In genomic region chr1:236044346-236044745, GRCh38 we compare ENCODE assay signal across 36 cellular contexts.
"Had no signal": no experiment of that assay in that cellular context is flagged by ENCODE, and none has a peak within 500 bp of the region (broad histone marks: within the 10 kb centered on the region; RNA-seq: fewer than 3 reads in every experiment).

No MANE protein-coding gene starts in this region.

- H3K4me3 Mint-ChIP-seq: activated CD4-positive, alpha-beta memory T cell treated with anti-CD3 and anti-CD28 coated beads, Interleukin-2, amount 10 ng/mL, durations not matched to agents 7 days and 5 days; activated CD4-positive, alpha-beta T cell treated with anti-CD3 and anti-CD28 coated beads for 36 hours; activated CD4-positive, alpha-beta T cell treated with anti-CD3 and anti-CD28 coated beads, Interleukin-2, amount 10 ng/mL, durations not matched to agents 7 days and 5 days; activated CD8-positive, alpha-beta memory T cell treated with anti-CD3 and anti-CD28 coated beads, Interleukin-2, amount 10 ng/mL, durations not matched to agents 7 days and 5 days; activated CD8-positive, alpha-beta T cell treated with anti-CD3 and anti-CD28 coated beads, Interleukin-2, amount 10 ng/mL, durations not matched to agents 7 days and 5 days; activated naive CD4-positive, alpha-beta T cell treated with anti-CD3 and anti-CD28 coated beads for 36 hours; activated naive CD8-positive, alpha-beta T cell treated with anti-CD3 and anti-CD28 coated beads for 36 hours; activated T-cell treated with anti-CD3 and anti-CD28 coated beads, Interleukin-2, amount 50 U/mL, for 24 hours; T-helper 1 cell treated with Interleukin-12 subunit alpha and Interleukin-12 subunit beta and Interleukin-4 antibody, amounts not matched to agents 30 μg/mL and 1 μg/mL, for 36 hours; T-helper 2 cell treated with Interferon-gamma antibody and Interleukin-4, amounts not matched to agents 5 μg/mL and 100 μg/mL, for 36 hours; WTC11 had no signal

- ATAC-seq: activated CD4-positive, alpha-beta T cell treated with anti-CD3 and anti-CD28 coated beads for 36 hours; activated CD4-positive, CD25-positive, alpha-beta regulatory T cell treated with anti-CD3 and anti-CD28 coated beads, Interleukin-2, amount 50 U/mL, for 24 hours; activated CD8-positive, alpha-beta memory T cell treated with anti-CD3 and anti-CD28 coated beads, Interleukin-2, amount 10 ng/mL, durations not matched to agents 7 days and 5 days; activated CD8-positive, alpha-beta T cell treated with anti-CD3 and anti-CD28 coated beads, Interleukin-2, amount 10 ng/mL, durations not matched to agents 7 days and 5 days; activated naive CD4-positive, alpha-beta T cell treated with anti-CD3 and anti-CD28 coated beads, Interleukin-2, amount 50 U/mL, for 72 hours; body of pancreas; WTC11 had no signal

- H3K4me3 ChIP-seq: adrenal gland, body of pancreas, breast epithelium had no signal

- H3K36me3 Mint-ChIP-seq: activated CD8-positive, alpha-beta memory T cell treated with anti-CD3 and anti-CD28 coated beads, Interleukin-2, amount 10 ng/mL, durations not matched to agents 7 days and 5 days; activated naive CD8-positive, alpha-beta T cell treated with anti-CD3 and anti-CD28 coated beads for 36 hours had no signal

- H3K4me1 ChIP-seq: adrenal gland, body of pancreas, breast epithelium had no signal

- H3K27ac Mint-ChIP-seq: activated CD4-positive, alpha-beta memory T cell treated with anti-CD3 and anti-CD28 coated beads, Interleukin-2, amount 10 ng/mL, durations not matched to agents 7 days and 5 days; activated CD4-positive, alpha-beta T cell treated with anti-CD3 and anti-CD28 coated beads for 36 hours; activated CD4-positive, alpha-beta T cell treated with anti-CD3 and anti-CD28 coated beads, Interleukin-2, amount 10 ng/mL, durations not matched to agents 7 days and 5 days; activated CD8-positive, alpha-beta memory T cell treated with anti-CD3 and anti-CD28 coated beads, Interleukin-2, amount 10 ng/mL, durations not matched to agents 7 days and 5 days; activated CD8-positive, alpha-beta T cell treated with anti-CD3 and anti-CD28 coated beads, Interleukin-2, amount 10 ng/mL, durations not matched to agents 7 days and 5 days; activated naive CD4-positive, alpha-beta T cell treated with anti-CD3 and anti-CD28 coated beads for 36 hours; activated naive CD4-positive, alpha-beta T cell treated with anti-CD3 and anti-CD28 coated beads, Interleukin-2, amount 50 U/mL, for 72 hours; activated naive CD8-positive, alpha-beta T cell treated with anti-CD3 and anti-CD28 coated beads for 36 hours; activated T-cell treated with anti-CD3 and anti-CD28 coated beads, Interleukin-2, amount 50 U/mL, for 24 hours; T-helper 1 cell treated with Interleukin-12 subunit alpha and Interleukin-12 subunit beta and Interleukin-4 antibody, amounts not matched to agents 30 μg/mL and 1 μg/mL, for 36 hours; T-helper 2 cell treated with Interferon-gamma antibody and Interleukin-4, amounts not matched to agents 5 μg/mL and 100 μg/mL, for 36 hours; WTC11 had no signal

- DNase-seq: activated CD4-positive, alpha-beta memory T cell treated with anti-CD3 and anti-CD28 coated beads, Interleukin-2, amount 10 ng/mL, durations not matched to agents 7 days and 5 days; activated CD4-positive, alpha-beta T cell treated with anti-CD3 and anti-CD28 coated beads for 1 hour; activated CD4-positive, alpha-beta T cell treated with anti-CD3 and anti-CD28 coated beads for 36 hours; activated CD4-positive, alpha-beta T cell treated with anti-CD3 and anti-CD28 coated beads for 48 hours; activated CD4-positive, alpha-beta T cell treated with anti-CD3 and anti-CD28 coated beads, Interleukin-2, amount 10 ng/mL, durations not matched to agents 7 days and 5 days; activated CD4-positive, alpha-beta T cell treated with anti-CD3 and anti-CD28 coated beads, Interleukin-2, amount 50 U/mL, for 48 hours; activated CD4-positive, CD25-positive, alpha-beta regulatory T cell; activated CD8-positive, alpha-beta memory T cell treated with anti-CD3 and anti-CD28 coated beads for 24 hours; activated CD8-positive, alpha-beta memory T cell treated with anti-CD3 and anti-CD28 coated beads, Interleukin-2, amount 10 ng/mL, durations not matched to agents 7 days and 5 days; activated CD8-positive, alpha-beta memory T cell treated with anti-CD3 and anti-CD28 coated beads, Interleukin-2, amount 50 U/mL, for 48 hours; activated CD8-positive, alpha-beta T cell treated with anti-CD3 and anti-CD28 coated beads, Interleukin-2, amount 10 ng/mL, durations not matched to agents 7 days and 5 days; activated effector memory CD4-positive, alpha-beta T cell treated with anti-CD3 and anti-CD28 coated beads, Interleukin-2, amount 50 U/mL, for 16 hours; activated gamma-delta T cell treated with Interleukin-2 at 50 U/mL for 16 hours; activated naive CD4-positive, alpha-beta T cell; activated naive CD4-positive, alpha-beta T cell treated with anti-CD3 and anti-CD28 coated beads for 36 hours; activated naive CD4-positive, alpha-beta T cell treated with anti-CD3 and anti-CD28 coated beads, Interleukin-2, amount 50 U/mL, for 16 hours; activated naive CD8-positive, alpha-beta T cell treated with anti-CD3 and anti-CD28 coated beads for 36 hours; activated T-cell treated with anti-CD3 and anti-CD28 coated beads, Interleukin-2, amount 50 U/mL, for 24 hours; activated T-cell treated with anti-CD3 and anti-CD28 coated beads, Interleukin-2, amount 50 U/mL, for 48 hours; amniotic stem cell; aorta; body of pancreas; brain microvascular endothelial cell; central memory CD4-positive, alpha-beta T cell; SW 1271; T-helper 1 cell; T-helper 2 cell; T-helper 9 cell; WERI-Rb-1 had no signal

- H3K9me3 ChIP-seq: adrenal gland, body of pancreas, breast epithelium had no signal

- H3K27me3 ChIP-seq: adrenal gland, body of pancreas, brain microvascular endothelial cell, breast epithelium had no signal

- H3K36me3 ChIP-seq: breast epithelium, WERI-Rb-1 had no signal

- H3K27ac ChIP-seq: adrenal gland, body of pancreas, brain microvascular endothelial cell, breast epithelium, WERI-Rb-1 had no signal

- H3K4me1 Mint-ChIP-seq: activated CD4-positive, alpha-beta memory T cell treated with anti-CD3 and anti-CD28 coated beads, Interleukin-2, amount 10 ng/mL, durations not matched to agents 7 days and 5 days; activated CD4-positive, alpha-beta T cell treated with anti-CD3 and anti-CD28 coated beads for 36 hours; activated CD4-positive, alpha-beta T cell treated with anti-CD3 and anti-CD28 coated beads, Interleukin-2, amount 10 ng/mL, durations not matched to agents 7 days and 5 days; activated CD8-positive, alpha-beta memory T cell treated with anti-CD3 and anti-CD28 coated beads, Interleukin-2, amount 10 ng/mL, durations not matched to agents 7 days and 5 days; activated naive CD8-positive, alpha-beta T cell treated with anti-CD3 and anti-CD28 coated beads for 36 hours had no signal

- H3K9me3 Mint-ChIP-seq: activated CD4-positive, alpha-beta T cell treated with anti-CD3 and anti-CD28 coated beads, Interleukin-2, amount 10 ng/mL, durations not matched to agents 7 days and 5 days; activated naive CD4-positive, alpha-beta T cell treated with anti-CD3 and anti-CD28 coated beads, Interleukin-2, amount 50 U/mL, for 72 hours had no signal
